Comparison of ENCODE assay signal across 16 cellular contexts in the genomic region with DNA sequence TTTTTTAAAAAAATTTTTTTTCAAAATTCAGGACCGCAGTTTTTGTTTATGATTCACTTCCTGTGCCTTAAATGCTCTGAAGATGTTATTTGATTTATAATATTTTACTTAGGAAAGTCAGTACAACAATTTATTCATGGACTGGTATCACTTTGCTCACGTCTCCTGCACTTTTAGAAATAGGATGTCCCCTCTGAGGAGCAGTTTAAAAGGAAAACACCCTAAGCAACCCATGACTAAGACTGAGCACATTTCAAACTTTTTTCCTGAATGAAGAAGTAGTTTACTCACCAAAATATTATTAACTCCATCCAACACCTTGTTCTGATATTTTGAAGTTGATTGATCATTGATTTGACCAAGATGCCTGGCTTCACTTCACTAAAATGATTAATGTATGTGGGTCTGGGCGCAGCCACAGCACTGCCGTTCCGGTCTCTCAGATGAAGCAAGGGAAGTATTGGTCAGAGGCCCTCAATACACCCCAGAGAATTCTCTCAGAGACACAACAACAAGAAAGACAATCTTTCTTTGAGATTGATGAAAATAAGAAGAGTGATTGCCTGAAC.
"Had no signal": no experiment of that assay in that cellular context is flagged by ENCODE, and none has a peak within 500 bp of the region (broad histone marks: within the 10 kb centered on the region; RNA-seq: fewer than 3 reads in every experiment).

No MANE protein-coding gene starts in this region.

- H3K4me1 ChIP-seq: left ventricle myocardium inferior had no signal

- H3K9me3 ChIP-seq: left ventricle myocardium inferior, mucosa of descending colon, neutrophil had no signal

- DNase-seq: activated CD4-positive, alpha-beta T cell treated with anti-CD3 and anti-CD28 coated beads, Interleukin-2, amount 50 U/mL, for 1 hour; activated naive CD4-positive, alpha-beta T cell; activated T-cell treated with anti-CD3 and anti-CD28 coated beads for 4 hours; glutamatergic neuron; hypothalamus; left ventricle myocardium inferior; mucosa of descending colon; naive thymus-derived CD4-positive, alpha-beta T cell; stimulated activated CD4-positive, alpha-beta T cell treated with anti-CD3 and anti-CD28 coated beads, Interleukin-15, amount 100 ng/mL, for 24 hours; stimulated activated CD4-positive, alpha-beta T cell treated with anti-CD3 and anti-CD28 coated beads, Interleukin-4, amount 100 ng/mL, for 1 hour; stimulated activated naive B cell treated with anti-CD40 and anti-IgM and Interleukin-4, amounts not matched to agents 10 μg/mL and 1 μg/mL and 100 μg/mL, for 72 hours; T-helper 9 cell had no signal

- ATAC-seq: activated CD4-positive, CD25-positive, alpha-beta regulatory T cell treated with anti-CD3 and anti-CD28 coated beads, Interleukin-2, amount 50 U/mL, for 24 hours; mucosa of descending colon; naive thymus-derived CD4-positive, alpha-beta T cell; stimulated activated naive B cell treated with anti-CD40 and anti-IgM and Interleukin-4, amounts not matched to agents 10 μg/mL and 1 μg/mL and 100 μg/mL, for 72 hours had no signal

- H3K4me3 ChIP-seq: cardiac muscle cell, left ventricle myocardium inferior, mucosa of descending colon, skin epidermis had no signal

- H3K27ac ChIP-seq: cardiac muscle cell, left ventricle myocardium inferior, neutrophil, skin epidermis had no signal

- H3K27me3 ChIP-seq: cardiac muscle cell, neutrophil had no signal

- H3K36me3 ChIP-seq: cardiac muscle cell, left ventricle myocardium inferior, neutrophil had no signal
